In the genomic region with DNA sequence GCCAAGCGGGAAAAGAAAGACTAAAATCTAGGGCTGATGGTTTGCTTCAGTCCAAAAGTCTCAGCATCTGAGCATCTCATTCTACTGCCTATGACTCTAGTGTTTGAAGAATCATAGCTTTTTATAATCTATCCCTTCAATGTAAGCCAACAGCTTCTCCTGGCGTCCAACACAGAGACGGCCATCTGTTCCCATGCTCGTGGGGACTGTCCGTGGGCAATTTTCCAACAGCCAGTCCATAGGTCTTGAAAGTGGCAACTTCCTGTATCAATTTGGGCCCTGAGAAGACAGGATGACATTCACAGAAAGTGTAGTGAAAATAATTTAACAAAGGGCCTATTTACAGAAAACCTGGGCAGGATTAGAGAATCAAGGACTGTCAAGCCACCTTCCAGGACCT, we compare ENCODE assay signal across 18 cellular contexts.
DNase-seq lines count a peak whose midpoint lies in the region; ATAC-seq and TF ChIP-seq lines count a peak whose summit lies in the region.
"Had no signal": no experiment of that assay in that cellular context is flagged by ENCODE, and none has a peak within 500 bp of the region (broad histone marks: within the 10 kb centered on the region; RNA-seq: fewer than 3 reads in every experiment).

No MANE protein-coding gene starts in this region.

- peak; percentile 47 for DNase-seq in DMS 273 treated with DMSO at 0.1 percent for 48 hours (lab: John Stamatoyannopoulos, UW)
- DNase-seq in NCI-H446 (lab: John Stamatoyannopoulos, UW): peak; percentile 49 to 76
- DNase-seq in SHP77 treated with DMSO at 0.1 percent for 48 hours (lab: John Stamatoyannopoulos, UW): peak; percentile 33
- DNase-seq in glutamatergic neuron: no peak
- no peak for DNase-seq in HUDEP-2 (lab: John Stamatoyannopoulos, UW; ENCODE audit: unreplicated experiment in 76 of 76)
- DNase-seq: Caco-2, DND-41, GDM1, HFFc6, MG63, NCI-H1105 treated with DMSO at 0.1 percent for 48 hours, NCI-H187 treated with DMSO at 0.1 percent for 48 hours, NCI-H526, PC-9, T-helper 9 cell had no signal

- H3K4me1 Mint-ChIP-seq in glutamatergic neuron (ENCODE audit: low read depth, unreplicated experiment): peaks cover 24% of the 10 kb centered on the region

- peak overlapping the region; percentile 83 for H3K27ac Mint-ChIP-seq in glutamatergic neuron (ENCODE audit: unreplicated experiment)
- H3K27ac Mint-ChIP-seq: HFFc6 had no signal

- H3K4me3 Mint-ChIP-seq in glutamatergic neuron (ENCODE audit: unreplicated experiment): peak overlapping the region; percentile 48
- H3K4me3 Mint-ChIP-seq: HFFc6 had no signal

- ATAC-seq in GM21515 (IDR thresholded peaks at IDR 0.05; ENCODE audit: unreplicated experiment) (no peak), HG02885 (IDR thresholded peaks at IDR 0.05; ENCODE audit: poor library complexity, unreplicated experiment) (no peak)
- ATAC-seq: GM12878 had no signal

- H3K9me3 Mint-ChIP-seq in glutamatergic neuron (ENCODE audit: unreplicated experiment): peaks cover 8% of the 10 kb centered on the region
- H3K9me3 Mint-ChIP-seq: HFFc6 had no signal

- no peak for TF ChIP-seq CTCF in glutamatergic neuron (IDR thresholded peaks at IDR 0.05; ENCODE audit: partially characterized antibody, unreplicated experiment)

- H3K27me3 Mint-ChIP-seq in glutamatergic neuron (ENCODE audit: unreplicated experiment): peaks cover 4% of the 10 kb centered on the region

- H3K36me3 Mint-ChIP-seq in glutamatergic neuron (ENCODE audit: unreplicated experiment): no peaks in the 10 kb centered on the region

Comparison
In these comparisons a context has a peak if more than half of its experiments do, and no peak if none do; other contexts are left out.
1. DNase-seq: peak in DMS 273 treated with DMSO at 0.1 percent for 48 hours (single experiment), NCI-H446 (2 of 2) and SHP77 treated with DMSO at 0.1 percent for 48 hours (single experiment); none in glutamatergic neuron (single experiment) and HUDEP-2 (0 of 76).